In genomic region chr2:74379851-74380789, GRCh38 we compare ENCODE assay signal across 8 cellular contexts. TPM values are rescaled to one million over a fixed set of nuclear protein-coding genes. Genes with fewer than 3 reads are reported as not detected.
DNase-seq lines count a peak whose midpoint lies in the region; TF ChIP-seq lines count a peak whose summit lies in the region.

DCTN1 (minus strand) TSS chr2:74380311; CDS start chr2:74380037, 274 bp downstream.

- H3K4me2 ChIP-seq in neural progenitor cell, result peak within 1 kb of the TSS; percentile 87

- no peak for TF ChIP-seq CTCF in adrenal gland (IDR thresholded peaks at IDR 0.05)
- TF ChIP-seq CTCF in neural progenitor cell (IDR thresholded peaks at IDR 0.05), result no peak

- peaks cover 16% of the 10 kb centered on the region for H3K36me3 ChIP-seq in MG63
- H3K36me3 ChIP-seq in adrenal gland (replicated peaks in 1 of 2), result peaks cover 0 to 18% of the 10 kb centered on the region in 2 donors
- no peaks in the 10 kb centered on the region for H3K36me3 ChIP-seq in neural progenitor cell

- H3F3A ChIP-seq in neural progenitor cell (ENCODE audit: low read depth), result peaks cover 15% of the 10 kb centered on the region

- H3K9me3 Mint-ChIP-seq in neural progenitor cell, result no peaks in the 10 kb centered on the region

- H3K27ac Mint-ChIP-seq in neural progenitor cell, result peak within 1 kb of the TSS; percentile 84

- H3K9me3 ChIP-seq in MG63 (no peaks in the 10 kb centered on the region), adrenal gland (replicated peaks in 1 of 3) (no peaks in the 10 kb centered on the region), neural progenitor cell (ENCODE audit: low read depth) (no peaks in the 10 kb centered on the region)

- peaks cover 21 to 51% of the 10 kb centered on the region in 2 donors for H3K4me1 ChIP-seq in adrenal gland (replicated peaks in 1 of 2)
- peaks cover 32% of the 10 kb centered on the region for H3K4me1 ChIP-seq in neural progenitor cell

- H3K27ac ChIP-seq in adrenal gland, result peak within 1 kb of the TSS in 3 of 5 donors; percentile 61 to 84 (median 83)
- H3K27ac ChIP-seq in neural progenitor cell, result peak within 1 kb of the TSS; percentile 54

- peaks cover 23% of the 10 kb centered on the region for H3K4me1 Mint-ChIP-seq in neural progenitor cell

- in situ Hi-C loops in KBM-7 (cut with MboI; ENCODE audit: low pct_unique_long_range_greater_than_20kb, low sequenced_read_pairs), result no loop called here

- H3K4me3 ChIP-seq in MG63, result no peak within 1 kb of the TSS
- peak within 1 kb of the TSS in 2 of 4 donors; percentile 26 to 43 for H3K4me3 ChIP-seq in adrenal gland
- peak within 1 kb of the TSS; percentile 48 for H3K4me3 ChIP-seq in neural progenitor cell

- peaks cover 47% of the 10 kb centered on the region for H4K20me1 ChIP-seq in neural progenitor cell (ENCODE audit: low read depth)

- peaks cover 15% of the 10 kb centered on the region for H3K36me3 Mint-ChIP-seq in neural progenitor cell

- peak within 1 kb of the TSS; percentile 43 for H3K9ac ChIP-seq in neural progenitor cell

- H3K27me3 ChIP-seq in MG63 (no peaks in the 10 kb centered on the region), adrenal gland (no peaks in the 10 kb centered on the region), neural progenitor cell (no peaks in the 10 kb centered on the region)

- peak within 1 kb of the TSS; percentile 74 for H3K4me3 Mint-ChIP-seq in neural progenitor cell

- DNase-seq in NCI-H345 (lab: John Stamatoyannopoulos, UW), result peak; percentile 17
- DNase-seq in NCI-H345 treated with DMSO at 0.1 percent for 48 hours (lab: John Stamatoyannopoulos, UW; ENCODE audit: unreplicated experiment), result no peak
- peak; percentile 59 for DNase-seq in MG63
- peak; percentile 70 to 82 (median 78) for DNase-seq in adrenal gland
- peak; percentile 75 to 97 (median 90) for DNase-seq in head of caudate nucleus
- peak; percentile 79 for DNase-seq in neural progenitor cell (ENCODE audit: low spot score)
- DNase-seq in KBM-7, result no peak
- DNase-seq in SKM-1 treated with dmso at 0.1 percent for 144 hours (lab: John Stamatoyannopoulos, UW; ENCODE audit: unreplicated experiment), result no peak

- H3K79me2 ChIP-seq in neural progenitor cell (ENCODE audit: low read depth), result peaks cover 73% of the 10 kb centered on the region

- H2AFZ ChIP-seq in neural progenitor cell (replicated peaks), result no peak within 1 kb of the TSS

- intact Hi-C loops in adrenal gland (cut with DNase I) (no loop called here), head of caudate nucleus (cut with DNase I) (no loop called here)

- peaks cover 2% of the 10 kb centered on the region for H3K27me3 Mint-ChIP-seq in neural progenitor cell (ENCODE audit: insufficient read depth, low read depth)

- TF ChIP-seq POLR2A in adrenal gland (IDR thresholded peaks at IDR 0.05), result peak in 1 of 2 donors; percentile 62

- WGBS in adrenal gland, 4 donors, result 20 to 39% (median 27%) methylated on average over 10 to 14 of the region's 14 CpGs

RNA-seq across cellular contexts. Expression of gene DCTN1, which starts in this region (rescaled TPM):
- 99.3 and 150 TPM in 2 replicates for total RNA-seq in MG63 (2014; rRNA removed; shearing (Covaris generic); ENCODE audit: low replicate concordance)
- 100 to 1,000 TPM; 106 to 188 (median 146) TPM for total RNA-seq in adrenal gland
- 100 to 1,000 TPM; 142 to 258 (median 212) TPM for polyA plus RNA-seq in adrenal gland
- total RNA-seq in neural progenitor cell (ENCODE audit: low replicate concordance), result 100 and 134 TPM in 2 replicates

Comparison
In these comparisons a context has a peak if more than half of its experiments do, and no peak if none do; other contexts are left out.
1. DNase-seq: peak in NCI-H345 (single experiment), MG63 (single experiment), adrenal gland (7 of 7), head of caudate nucleus (42 of 42) and neural progenitor cell (single experiment); none in NCI-H345 treated with DMSO at 0.1 percent for 48 hours (single experiment), KBM-7 (single experiment) and SKM-1 treated with dmso at 0.1 percent for 144 hours (single experiment).